21 cellular contexts compared by ENCODE assay signal in the genomic region with DNA sequence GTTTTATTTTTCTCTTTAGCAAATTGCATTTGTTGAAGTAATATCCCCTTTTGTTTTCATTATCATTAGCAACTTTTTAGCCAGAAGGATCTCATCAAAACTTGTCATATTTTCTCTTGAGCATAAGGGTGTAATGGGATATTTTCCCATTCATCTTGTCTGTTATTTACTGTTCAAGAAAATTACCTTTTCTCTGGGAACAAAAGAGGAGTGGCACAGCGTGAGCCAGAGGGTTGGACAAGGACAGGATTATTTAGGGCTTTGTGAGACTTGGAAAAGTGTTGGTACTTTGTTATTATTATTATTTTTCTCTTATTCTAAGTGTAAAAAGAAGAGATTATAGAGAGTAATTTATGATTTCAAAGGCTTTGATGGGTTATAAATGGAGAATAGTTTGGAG.
"Had no signal": no experiment of that assay in that cellular context is flagged by ENCODE, and none has a peak within 500 bp of the region (broad histone marks: within the 10 kb centered on the region; RNA-seq: fewer than 3 reads in every experiment).

No MANE protein-coding gene starts in this region.

- DNase-seq: activated CD4-positive, alpha-beta T cell treated with anti-CD3 and anti-CD28 coated beads for 48 hours; activated CD4-positive, alpha-beta T cell treated with anti-CD3 and anti-CD28 coated beads, Interleukin-2, amount 50 U/mL, for 4 hours; activated CD4-positive, CD25-positive, alpha-beta regulatory T cell treated with anti-CD3 and anti-CD28 coated beads, Interleukin-2, amount 50 U/mL, for 72 hours; activated CD8-positive, alpha-beta memory T cell treated with anti-CD3 and anti-CD28 coated beads, Interleukin-2, amount 50 U/mL, for 48 hours; activated CD8-positive, alpha-beta T cell treated with anti-CD3 and anti-CD28 coated beads, Interleukin-2, amount 10 ng/mL, durations not matched to agents 7 days and 5 days; activated naive CD4-positive, alpha-beta T cell treated with anti-CD3 and anti-CD28 coated beads, Interleukin-2, amount 50 U/mL, for 16 hours; activated naive CD8-positive, alpha-beta T cell treated with anti-CD3 and anti-CD28 coated beads, Interleukin-2, amount 10 ng/mL, durations not matched to agents 7 days and 5 days; activated T-cell treated with anti-CD3 and anti-CD28 coated beads, Interleukin-2, amount 50 U/mL, for 1 hour; central memory CD4-positive, alpha-beta T cell; KG1; NCI-H1048; NCI-H146; NCI-H2029; NCI-H2107; NCI-H524 treated with DMSO at 0.1 percent for 48 hours; RPMI8226; SK-N-SH; T-helper 1 cell had no signal

- H3K4me1 ChIP-seq: ascending aorta, body of pancreas had no signal

- H3K9ac ChIP-seq: SK-N-SH had no signal

- H3K27ac ChIP-seq: ascending aorta, body of pancreas had no signal

- H3K36me3 ChIP-seq: ascending aorta had no signal

- ATAC-seq: activated CD8-positive, alpha-beta T cell treated with anti-CD3 and anti-CD28 coated beads, Interleukin-2, amount 10 ng/mL, durations not matched to agents 7 days and 5 days; body of pancreas; Panc1 had no signal

- H3K4me3 ChIP-seq: ascending aorta, body of pancreas had no signal

- H3K9me3 ChIP-seq: ascending aorta, body of pancreas, SK-N-SH had no signal

- H3K4me2 ChIP-seq: SK-N-SH had no signal

- H3K27me3 ChIP-seq: ascending aorta, body of pancreas had no signal
